24 cellular contexts compared by ENCODE assay signal in the genomic region with DNA sequence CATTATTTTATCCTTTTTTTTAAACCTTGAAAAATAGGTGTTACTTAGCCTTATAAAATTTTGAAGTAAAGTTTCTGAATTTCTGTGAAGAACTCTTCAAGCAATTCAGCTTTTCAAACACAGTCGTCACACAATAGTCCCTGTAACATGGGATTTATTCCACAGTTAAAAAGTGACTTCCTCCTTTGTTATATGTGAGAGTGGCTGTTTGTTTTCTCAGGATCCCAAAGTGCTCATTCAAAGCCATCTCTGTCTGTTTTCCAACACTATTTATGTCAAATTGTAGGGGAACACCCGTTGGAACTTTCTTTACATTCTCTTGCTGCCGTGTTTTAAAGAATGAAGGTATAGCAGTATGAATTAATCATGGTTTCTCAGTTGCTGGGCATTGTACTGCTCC.
DNase-seq lines count a peak whose midpoint lies in the region; ATAC-seq, FAIRE-seq and TF ChIP-seq lines count a peak whose summit lies in the region.
"Had no signal": no experiment of that assay in that cellular context is flagged by ENCODE, and none has a peak within 500 bp of the region (broad histone marks: within the 10 kb centered on the region; RNA-seq: fewer than 3 reads in every experiment).

No MANE protein-coding gene starts in this region.

- H3K9ac ChIP-seq in K562 (ENCODE audit: insufficient read depth in 1 of 2, low read depth in 2 of 2, low read length in 2 of 2) = no peak overlapping the region
- H3K9ac ChIP-seq in neuronal stem cell (ENCODE audit: low read depth, low read length, poor library complexity) = no peak overlapping the region
- no peak overlapping the region for H3K9ac ChIP-seq in H9 (ENCODE audit: extremely low read depth, insufficient read length, low read length)

- TF ChIP-seq POLR2A in K562 (conservative IDR thresholded peaks at IDR 0.05) = no peak
- no peak for TF ChIP-seq POLR2A in esophagus muscularis mucosa (IDR thresholded peaks at IDR 0.05; ENCODE audit: low read depth)
- TF ChIP-seq POLR2A in esophagus squamous epithelium (IDR thresholded peaks at IDR 0.05) = no peak

- no peak for TF ChIP-seq RAD21 in K562 (CRISPR knock-in tag; conservative IDR thresholded peaks at IDR 0.05 in 1 of 2, IDR thresholded peaks at IDR 0.05 in 1 of 2)

- no peak for FAIRE-seq in K562 (lab: Jason Lieb, UNC)
- FAIRE-seq: A204.1, D721Med, G401.6, GM19239, H54, HepG2 had no signal

- H3K79me1 ChIP-seq in neuronal stem cell (ENCODE audit: low read depth, low read length) (no peaks in the 10 kb centered on the region), H9 (ENCODE audit: insufficient read depth, low read depth, low read length, poor library complexity, severe bottlenecking) (no peaks in the 10 kb centered on the region)

- H3K14ac ChIP-seq in neuronal stem cell (ENCODE audit: low read length) (no peak overlapping the region), H9 (ENCODE audit: insufficient read depth, low read length) (no peak overlapping the region)

- H3K18ac ChIP-seq in neuronal stem cell (ENCODE audit: low read length) (no peak overlapping the region), H9 (ENCODE audit: insufficient read length, low read depth, low read length) (no peak overlapping the region)

- in situ Hi-C loops in K562 (cut with MboI) = no loop called here

- H3K79me2 ChIP-seq in K562 (ENCODE audit: control insufficient read depth, insufficient read depth, low read length) = no peaks in the 10 kb centered on the region
- no peaks in the 10 kb centered on the region for H3K79me2 ChIP-seq in H9 (ENCODE audit: insufficient read depth, low read length)

- H3K27ac Mint-ChIP-seq in memory B cell (peak overlapping the region; percentile 26), H9 (0 out of 7 replicates have a peak overlapping the region, but pooled peaks of 1 of the 3 experiments have one; percentile 13)
- H3K27ac Mint-ChIP-seq: CD4-positive, CD25-positive, alpha-beta regulatory T cell; GM23338; HFFc6 had no signal

- TF ChIP-seq EP300 in K562 (IDR thresholded peaks at IDR 0.05; ENCODE audit: low read length) (no peak), esophagus muscularis mucosa (IDR thresholded peaks at IDR 0.05) (no peak)

- H3K9me3 ChIP-seq in K562 (replicated peaks; ENCODE audit: control insufficient read depth, insufficient read depth, low read depth, low read length) (no peaks in the 10 kb centered on the region), neuronal stem cell (replicated peaks in 1 of 2; ENCODE audit: control insufficient read depth in 2 of 2, insufficient read depth in 1 of 2, low read depth in 1 of 2, low read length in 2 of 2) (no peaks in the 10 kb centered on the region), esophagus muscularis mucosa (no peaks in the 10 kb centered on the region), esophagus squamous epithelium (no peaks in the 10 kb centered on the region), H9 (ENCODE audit: control insufficient read depth, low read depth, low read length) (no peaks in the 10 kb centered on the region)
- H3K9me3 ChIP-seq: BE2C had no signal

- CTCF ChIA-PET in K562 (lab: Yijun Ruan, JAX; ENCODE audit: low intra/inter-chr PET ratio) = no interaction called here

- H4K91ac ChIP-seq in neuronal stem cell (ENCODE audit: low read depth, low read length, poor library complexity) (no peak overlapping the region), H9 (ENCODE audit: insufficient read length, low read depth, low read length) (no peak overlapping the region)

- no peaks in the 10 kb centered on the region for H3K9me1 ChIP-seq in K562 (ENCODE audit: control insufficient read depth, insufficient read depth, low read length)

- no peak overlapping the region for H3T11ph ChIP-seq in H9 (ENCODE audit: low read length)

- H3K4me3 ChIP-seq in K562 = no peak overlapping the region
- H3K4me3 ChIP-seq in neuronal stem cell (ENCODE audit: low read length in 2 of 2) = no peak overlapping the region
- H3K4me3 ChIP-seq in esophagus muscularis mucosa = no peak overlapping the region
- no peak overlapping the region for H3K4me3 ChIP-seq in esophagus squamous epithelium
- H3K4me3 ChIP-seq: GM23338 had no signal

- H3K36me3 Mint-ChIP-seq in memory B cell = peaks cover 11% of the 10 kb centered on the region
- H3K36me3 Mint-ChIP-seq in H9 (ENCODE audit: insufficient read depth in 1 of 3, low read depth in 3 of 3) = no peaks in the 10 kb centered on the region

- H3K4me3 Mint-ChIP-seq in memory B cell = no peak overlapping the region
- H3K4me3 Mint-ChIP-seq in H9 = no peak overlapping the region
- H3K4me3 Mint-ChIP-seq: CD4-positive, CD25-positive, alpha-beta regulatory T cell; CD8-positive, alpha-beta memory T cell; GM23338; HFFc6; IgD-negative memory B cell had no signal

- H2BK12ac ChIP-seq in neuronal stem cell (ENCODE audit: low read length) (no peak overlapping the region), H9 (ENCODE audit: insufficient read length, low read depth, low read length) (no peak overlapping the region)

- H2BK5ac ChIP-seq in neuronal stem cell (ENCODE audit: low read length) (no peak overlapping the region), H9 (ENCODE audit: insufficient read length, low read length) (no peak overlapping the region)

- H4K20me1 ChIP-seq in K562 (replicated peaks; ENCODE audit: control insufficient read depth, insufficient read depth, low read length) = no peaks in the 10 kb centered on the region
- H4K20me1 ChIP-seq in H9 (ENCODE audit: control insufficient read depth, insufficient read depth, insufficient read length) = no peaks in the 10 kb centered on the region

- no TSS peak for BruUV-seq in K562 (replicated peaks; lab: Mats Ljungman, UMichigan)

- H3K27me3 Mint-ChIP-seq in memory B cell = no peaks in the 10 kb centered on the region
- no peaks in the 10 kb centered on the region for H3K27me3 Mint-ChIP-seq in H9 (ENCODE audit: low read depth)
- H3K27me3 Mint-ChIP-seq: CD4-positive, CD25-positive, alpha-beta regulatory T cell; CD8-positive, alpha-beta memory T cell; IgD-negative memory B cell had no signal

- H3K4me1 ChIP-seq in K562 (replicated peaks in 1 of 2; ENCODE audit: control insufficient read depth in 2 of 2, insufficient read depth in 2 of 2, low read length in 2 of 2) (no peaks in the 10 kb centered on the region), neuronal stem cell (ENCODE audit: control insufficient read depth in 2 of 2, insufficient read depth in 1 of 2, low read depth in 1 of 2, low read length in 2 of 2) (peaks cover 0 to 8% of the 10 kb centered on the region in 2 donors), esophagus muscularis mucosa (no peaks in the 10 kb centered on the region), esophagus squamous epithelium (no peaks in the 10 kb centered on the region), H9 (ENCODE audit: insufficient read depth, low read length) (no peaks in the 10 kb centered on the region)
- H3K4me1 ChIP-seq: BE2C had no signal

- H3K4me1 Mint-ChIP-seq in memory B cell (peaks cover 18% of the 10 kb centered on the region), H9 (0 out of 4 replicates have a peak, but pooled peaks cover 0 to under 1% of the 10 kb centered on the region in 2 experiments)

- H3K27me3 ChIP-seq in K562 (ENCODE audit: control insufficient read depth in 2 of 2, insufficient read depth in 2 of 2, low read length in 2 of 2) = no peaks in the 10 kb centered on the region
- no peaks in the 10 kb centered on the region for H3K27me3 ChIP-seq in neuronal stem cell (ENCODE audit: control insufficient read depth in 3 of 3, insufficient read depth in 3 of 3, low read depth in 1 of 3, low read length in 3 of 3)
- no peaks in the 10 kb centered on the region for H3K27me3 ChIP-seq in esophagus muscularis mucosa
- H3K27me3 ChIP-seq in esophagus squamous epithelium = no peaks in the 10 kb centered on the region
- no peaks in the 10 kb centered on the region for H3K27me3 ChIP-seq in H9 (ENCODE audit: insufficient read depth, low read length)
- H3K27me3 ChIP-seq: BE2C had no signal

- ATAC-seq in K562 (peak; percentile 27; the same call in 1 of the 3 replicates), memory B cell (ENCODE audit: low read depth) (no peak), GM21367 (IDR thresholded peaks at IDR 0.05; ENCODE audit: unreplicated experiment) (no peak)
- ATAC-seq: GM23338, HCT116, HepG2 had no signal

- no peak overlapping the region for H2AFZ ChIP-seq in K562 (ENCODE audit: low read depth, low read length)
- H2AFZ ChIP-seq in neuronal stem cell (ENCODE audit: low read length) = peak overlapping the region; percentile 68
- no peak overlapping the region for H2AFZ ChIP-seq in H9 (ENCODE audit: low read length)
- H2AFZ ChIP-seq: GM23338 had no signal

- POLR2A ChIA-PET in K562 (lab: Yijun Ruan, JAX) = interaction anchor here (0.7 kb wide), 1 partner anchor 897 kb away, joined by 4 read pairs; no protein-coding TSS in a partner anchor

- WGBS in K562 (ENCODE audit: insufficient coverage, low coverage, missing lambda C conversion rate) = 13% methylated on average over 3 of the region's 3 CpGs
- WGBS in neuronal stem cell (ENCODE audit: extremely low coverage in 2 of 2, insufficient read length in 2 of 2, insufficient replicate concordance in 1 of 2), 2 donors = no CpG with 5 or more reads among the region's 3 CpGs
- 72% methylated on average over 3 of the region's 3 CpGs for WGBS in esophagus muscularis mucosa
- 49 to 67% methylated on average over 3 of the region's 3 CpGs for WGBS in esophagus squamous epithelium, 2 donors
- WGBS in H9 (ENCODE audit: extremely low coverage, insufficient read length, low lambda C conversion rate) = no CpG with 5 or more reads among the region's 3 CpGs

- no peak overlapping the region for H4K8ac ChIP-seq in neuronal stem cell (ENCODE audit: low read depth, low read length)
- no peak overlapping the region for H4K8ac ChIP-seq in H9 (replicated peaks; ENCODE audit: insufficient read length, low read depth, low read length)

- H2AK5ac ChIP-seq in neuronal stem cell (ENCODE audit: low read depth, low read length) (no peak overlapping the region), H9 (ENCODE audit: insufficient read length, low read length) (no peak overlapping the region)

- no peak overlapping the region for H3K56ac ChIP-seq in H9 (ENCODE audit: insufficient read length, low read depth, low read length)

- H2BK15ac ChIP-seq in neuronal stem cell (ENCODE audit: low read length) (no peak overlapping the region), H9 (ENCODE audit: low read depth, low read length) (no peak overlapping the region)

- H2BK120ac ChIP-seq in neuronal stem cell (ENCODE audit: low read depth, low read length) (no peak overlapping the region), H9 (ENCODE audit: low read depth, low read length, poor library complexity, severe bottlenecking) (no peak overlapping the region)

- H3K4me2 ChIP-seq in K562 (ENCODE audit: insufficient read depth, low read length) = no peak overlapping the region
- no peak overlapping the region for H3K4me2 ChIP-seq in neuronal stem cell (ENCODE audit: insufficient read depth, low read length, poor library complexity, severe bottlenecking)
- H3K4me2 ChIP-seq in H9 (ENCODE audit: insufficient read depth, insufficient read length, low read length) = no peak overlapping the region
- H3K4me2 ChIP-seq: GM23338 had no signal

- no peak overlapping the region for H3K4ac ChIP-seq in neuronal stem cell (ENCODE audit: low read length)
- no peak overlapping the region for H3K4ac ChIP-seq in H9 (ENCODE audit: low read depth, low read length)

- no peak overlapping the region for H3K27ac ChIP-seq in K562 (ENCODE audit: extremely low read depth, low read depth, low read length)
- no peak overlapping the region for H3K27ac ChIP-seq in neuronal stem cell (replicated peaks; ENCODE audit: low read length)
- H3K27ac ChIP-seq in esophagus muscularis mucosa (replicated peaks in 1 of 4) = no peak overlapping the region
- no peak overlapping the region for H3K27ac ChIP-seq in esophagus squamous epithelium
- H3K27ac ChIP-seq in H9 (ENCODE audit: insufficient read length, low read depth, low read length) = no peak overlapping the region

- H3K23me2 ChIP-seq in H9 (ENCODE audit: insufficient read length, low read depth, low read length, poor library complexity, severe bottlenecking) = no peaks in the 10 kb centered on the region

- no peak overlapping the region for H2BK20ac ChIP-seq in H9 (ENCODE audit: low read depth, low read length, poor library complexity, severe bottlenecking)

- H3K36me3 ChIP-seq in K562 (ENCODE audit: control insufficient read depth, insufficient read depth, low read length) = no peaks in the 10 kb centered on the region
- no peaks in the 10 kb centered on the region for H3K36me3 ChIP-seq in neuronal stem cell (replicated peaks in 1 of 2; ENCODE audit: control insufficient read depth in 2 of 2, insufficient read depth in 2 of 2, low read length in 2 of 2)
- H3K36me3 ChIP-seq in esophagus muscularis mucosa = no peaks in the 10 kb centered on the region
- no peaks in the 10 kb centered on the region for H3K36me3 ChIP-seq in esophagus squamous epithelium
- H3K36me3 ChIP-seq: BE2C had no signal

- no peak overlapping the region for H4K5ac ChIP-seq in H9 (ENCODE audit: insufficient read length, low read depth, low read length)

- no peak overlapping the region for H3K23ac ChIP-seq in neuronal stem cell (ENCODE audit: low read depth, low read length, poor library complexity)
- H3K23ac ChIP-seq in H9 (ENCODE audit: insufficient read length, low read depth, low read length) = no peak overlapping the region

- TF ChIP-seq CTCF in K562 (IDR thresholded peaks at IDR 0.05 in 2 of 3, conservative IDR thresholded peaks at IDR 0.05 in 1 of 3; ENCODE audit: insufficient read depth in 2 of 3, low read depth in 1 of 3, low read length in 3 of 3) = no peak
- no peak for TF ChIP-seq CTCF in esophagus muscularis mucosa (IDR thresholded peaks at IDR 0.05)
- no peak for TF ChIP-seq CTCF in esophagus squamous epithelium (IDR thresholded peaks at IDR 0.05)
- no peak for TF ChIP-seq CTCF in H9 (conservative IDR thresholded peaks at IDR 0.05)

- no peaks in the 10 kb centered on the region for H3K9me3 Mint-ChIP-seq in memory B cell
- H3K9me3 Mint-ChIP-seq in H9 = no peaks in the 10 kb centered on the region
- H3K9me3 Mint-ChIP-seq: CD4-positive, CD25-positive, alpha-beta regulatory T cell; CD8-positive, alpha-beta memory T cell; GM23338; HFFc6 had no signal

- intact Hi-C loops in K562 (cut with micrococcal nuclease) (no loop called here), esophagus muscularis mucosa (cut with DNase I) (no loop called here), esophagus squamous epithelium (cut with DNase I) (no loop called here)

- DNase-seq in K562 (ENCODE audit: extremely low read depth in 1 of 4, low spot score in 3 of 4) = no peak
- DNase-seq in memory B cell (ENCODE audit: low spot score in 2 of 2) = no peak
- DNase-seq in neuronal stem cell (ENCODE audit: low spot score) = no peak
- peak; percentile 32 for DNase-seq in superior temporal gyrus (ENCODE audit: extremely low spot score)
- no peak for DNase-seq in esophagus muscularis mucosa (ENCODE audit: extremely low spot score)
- DNase-seq in esophagus squamous epithelium (lab: John Stamatoyannopoulos, UW) = no peak
- DNase-seq in H9 = no peak
- DNase-seq: ACHN; BE2C; C1 segment of cervical spinal cord; CD4-positive, CD25-positive, alpha-beta regulatory T cell; CD8-positive, alpha-beta memory T cell; COR-L47; HFFc6 had no signal
